Comparison of ENCODE assay signal across 8 cellular contexts in genomic region chr2:63841254-63842022, GRCh38. TPM values are rescaled to one million over a fixed set of nuclear protein-coding genes. Genes with fewer than 3 reads are reported as not detected.
DNase-seq lines count a peak whose midpoint lies in the region; ATAC-seq and TF ChIP-seq lines count a peak whose summit lies in the region.

TSS of gene UGP2 (plus strand) at chr2:63841896. CDS start at chr2:63842186, 290 bp downstream.

- H3K4me1 Mint-ChIP-seq in activated CD4-positive, alpha-beta memory T cell treated with anti-CD3 and anti-CD28 coated beads for 36 hours (ENCODE audit: low read depth): peaks cover 44% of the 10 kb centered on the region

- H3K9me3 ChIP-seq in lower lobe of right lung: no peaks in the 10 kb centered on the region

- POLR2A ChIA-PET in activated CD4-positive, alpha-beta memory T cell treated with anti-CD3 and anti-CD28 coated beads for 36 hours (lab: Charles Lee): interaction anchor here (0.6 to 2.9 kb wide), 10 partner anchors 8 to 485 kb away, joined by 3 to 29 read pairs (median 8); partner anchors contain the start of genes MDH1 and WDPCP

- H3K9me3 Mint-ChIP-seq in activated CD4-positive, alpha-beta memory T cell treated with anti-CD3 and anti-CD28 coated beads for 36 hours: no peaks in the 10 kb centered on the region

- peak within 1 kb of the TSS; percentile 99 for H3K4me3 Mint-ChIP-seq in activated CD4-positive, alpha-beta memory T cell treated with anti-CD3 and anti-CD28 coated beads for 36 hours

- peaks cover 42% of the 10 kb centered on the region for H3K4me1 ChIP-seq in lower lobe of right lung

- CTCF ChIA-PET in activated CD4-positive, alpha-beta memory T cell treated with anti-CD3 and anti-CD28 coated beads for 36 hours (lab: Charles Lee): interaction anchor here (0.6 to 2.6 kb wide), 8 partner anchors 9 to 1447 kb away, joined by 3 to 16 read pairs (median 8); no protein-coding TSS in a partner anchor

- peak within 1 kb of the TSS; percentile 91 for H3K4me3 ChIP-seq in lower lobe of right lung

- intact Hi-C loops in activated CD4-positive, alpha-beta memory T cell treated with anti-CD3 and anti-CD28 coated beads for 36 hours (cut with micrococcal nuclease): loop anchor here (1.0 to 10.0 kb wide), 12 partner anchors 41 to 1954 kb away; partner anchors contain the start of genes AFTPH, B3GNT2, CCT4 and EHBP1
- intact Hi-C loops in lower lobe of right lung (cut with DNase I): no loop called here

- no peaks in the 10 kb centered on the region for H3K36me3 ChIP-seq in lower lobe of right lung

- peak; percentile 83 for DNase-seq in NCI-H82 treated with DMSO at 0.1 percent for 48 hours (lab: John Stamatoyannopoulos, UW; ENCODE audit: unreplicated experiment)
- peak; percentile 91 for DNase-seq in activated CD4-positive, alpha-beta memory T cell treated with anti-CD3 and anti-CD28 coated beads for 36 hours
- DNase-seq in ecto neural progenitor cell (ENCODE audit: low spot score): peak; percentile 93
- peak; percentile 94 for DNase-seq in lower lobe of right lung
- DNase-seq in stimulated activated CD4-positive, alpha-beta T cell treated with anti-CD3 and anti-CD28 coated beads, TNF-alpha, amount 100 ng/mL, for 48 hours (ENCODE audit: low read depth in 3 of 3): peak; percentile 65 to 77 (median 74)

- TF ChIP-seq CTCF in C4-2B (conservative IDR thresholded peaks at IDR 0.05) (peak; percentile 13), lower lobe of right lung (IDR thresholded peaks at IDR 0.05) (peak; percentile 39)

- ATAC-seq in GM19395 (IDR thresholded peaks at IDR 0.05; ENCODE audit: unreplicated experiment) (peak; percentile 65), HG03565 (IDR thresholded peaks at IDR 0.05; ENCODE audit: unreplicated experiment) (peak; percentile 55), lower lobe of right lung (peak; percentile 94 to 95)

- no peaks in the 10 kb centered on the region for H3K27me3 Mint-ChIP-seq in activated CD4-positive, alpha-beta memory T cell treated with anti-CD3 and anti-CD28 coated beads for 36 hours

- no peaks in the 10 kb centered on the region for H3K27me3 ChIP-seq in lower lobe of right lung (ENCODE audit: low read depth)

- H3K36me3 Mint-ChIP-seq in activated CD4-positive, alpha-beta memory T cell treated with anti-CD3 and anti-CD28 coated beads for 36 hours: peaks cover 12% of the 10 kb centered on the region

- peak within 1 kb of the TSS; percentile 100 for H3K27ac Mint-ChIP-seq in activated CD4-positive, alpha-beta memory T cell treated with anti-CD3 and anti-CD28 coated beads for 36 hours

- H3K27ac ChIP-seq in C4-2B (peak within 1 kb of the TSS; percentile 90), lower lobe of right lung (peak within 1 kb of the TSS; percentile 98)

RNA-seq across cellular contexts. Expression of gene UGP2, which starts in this region (rescaled TPM):
- 100 to 1,000 TPM; 113 to 119 TPM for total RNA-seq in activated CD4-positive, alpha-beta memory T cell treated with anti-CD3 and anti-CD28 coated beads for 36 hours
- 144 TPM for total RNA-seq in lower lobe of right lung

Comparison
In these comparisons a context has a peak if more than half of its experiments do, and no peak if none do; other contexts are left out.
1. Peak in every context shown above with its lines: DNase-seq, ATAC-seq, H3K4me3 ChIP-seq and H3K27ac ChIP-seq.